ENCODE assay signal across 25 cellular contexts in the genomic region with DNA sequence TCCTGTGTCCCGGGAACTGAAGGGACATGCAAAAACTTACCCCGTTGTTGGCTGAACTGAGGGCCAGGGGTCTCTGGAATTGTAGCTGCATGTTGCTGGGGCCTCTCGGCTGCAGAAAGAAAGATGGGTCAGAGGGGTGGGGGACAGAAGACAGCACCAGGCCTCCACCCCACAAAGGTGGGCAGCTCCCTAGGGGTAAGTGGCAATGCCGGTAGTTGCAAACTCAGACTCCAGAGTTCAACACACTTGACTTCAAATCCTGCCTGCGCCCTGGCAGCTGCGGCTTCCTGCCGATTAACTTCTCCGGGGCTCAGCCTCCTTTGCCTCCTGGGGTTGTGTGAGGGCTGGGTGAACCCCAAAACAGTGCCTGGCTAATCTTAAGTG. TPM values are rescaled to one million over a fixed set of nuclear protein-coding genes. Genes with fewer than 3 reads are reported as not detected.
"Had no signal": no experiment of that assay in that cellular context is flagged by ENCODE, and none has a peak within 500 bp of the region (broad histone marks: within the 10 kb centered on the region; RNA-seq: fewer than 3 reads in every experiment).

No MANE protein-coding gene starts in this region.

- H3K4me3 ChIP-seq: MG63 had no signal

- H3K36me3 Mint-ChIP-seq: WTC11 had no signal

- H3K4me3 Mint-ChIP-seq: activated naive CD4-positive, alpha-beta T cell treated with anti-CD3 and anti-CD28 coated beads, Interleukin-2, amount 50 U/mL, for 24 hours; activated T-cell treated with anti-CD3 and anti-CD28 coated beads, Interleukin-2, amount 50 U/mL, for 24 hours; activated T-helper 1 cell treated with anti-CD3 and anti-CD28 coated beads, Interleukin-12 subunit alpha, Interleukin-12 subunit beta, Interleukin-2, Interleukin-4 antibody, amounts not matched to agents 30 ng/mL and 10 ng/mL and 1 ng/mL, durations not matched to agents 14 hours and 24 hours and 36 hours; T-helper 1 cell treated with Interleukin-12 subunit alpha and Interleukin-12 subunit beta and Interleukin-4 antibody, amounts not matched to agents 30 μg/mL and 1 μg/mL, for 36 hours; WTC11 had no signal

- H3K27me3 ChIP-seq: MG63 had no signal

- H3K36me3 ChIP-seq: MG63 had no signal

- FAIRE-seq: bronchial epithelial cell, RCC 7860 had no signal

- H3K4me1 Mint-ChIP-seq: WTC11 had no signal

- H3K27me3 Mint-ChIP-seq: activated naive CD4-positive, alpha-beta T cell treated with anti-CD3 and anti-CD28 coated beads, Interleukin-2, amount 50 U/mL, for 24 hours; activated T-cell treated with anti-CD3 and anti-CD28 coated beads, Interleukin-2, amount 50 U/mL, for 24 hours had no signal

- H3K27ac Mint-ChIP-seq: activated naive CD4-positive, alpha-beta T cell treated with anti-CD3 and anti-CD28 coated beads, Interleukin-2, amount 50 U/mL, for 24 hours; activated T-cell treated with anti-CD3 and anti-CD28 coated beads, Interleukin-2, amount 50 U/mL, for 24 hours; activated T-helper 1 cell treated with anti-CD3 and anti-CD28 coated beads, Interleukin-12 subunit alpha, Interleukin-12 subunit beta, Interleukin-2, Interleukin-4 antibody, amounts not matched to agents 30 ng/mL and 10 ng/mL and 1 ng/mL, durations not matched to agents 14 hours and 24 hours and 36 hours; T-helper 1 cell treated with Interleukin-12 subunit alpha and Interleukin-12 subunit beta and Interleukin-4 antibody, amounts not matched to agents 30 μg/mL and 1 μg/mL, for 36 hours; WTC11 had no signal

- DNase-seq: activated CD4-positive, alpha-beta T cell treated with anti-CD3 and anti-CD28 coated beads for 48 hours; activated CD4-positive, alpha-beta T cell treated with anti-CD3 and anti-CD28 coated beads, Interleukin-2, amount 50 U/mL, for 4 hours; activated CD4-positive, CD25-positive, alpha-beta regulatory T cell treated with anti-CD3 and anti-CD28 coated beads, Interleukin-2, amount 50 U/mL, for 72 hours; activated effector memory CD4-positive, alpha-beta T cell treated with Interleukin-2 at 50 U/mL for 16 hours; activated naive CD4-positive, alpha-beta T cell; central memory CD4-positive, alpha-beta T cell; MG63; MV-4-11; NCI-H1092 treated with DMSO at 0.1 percent for 48 hours; NCI-H1417 treated with DMSO at 0.1 percent for 48 hours; NCI-H187; NCI-H2081; NCI-H510A treated with DMSO at 0.1 percent for 48 hours; NCI-H69; PC-3; SHP77 treated with DMSO at 0.1 percent for 48 hours had no signal

- H3K9me3 Mint-ChIP-seq: activated naive CD4-positive, alpha-beta T cell treated with anti-CD3 and anti-CD28 coated beads, Interleukin-2, amount 50 U/mL, for 24 hours; activated T-cell treated with anti-CD3 and anti-CD28 coated beads, Interleukin-2, amount 50 U/mL, for 24 hours; activated T-helper 1 cell treated with anti-CD3 and anti-CD28 coated beads, Interleukin-12 subunit alpha, Interleukin-12 subunit beta, Interleukin-2, Interleukin-4 antibody, amounts not matched to agents 30 ng/mL and 10 ng/mL and 1 ng/mL, durations not matched to agents 14 hours and 24 hours and 36 hours; T-helper 1 cell treated with Interleukin-12 subunit alpha and Interleukin-12 subunit beta and Interleukin-4 antibody, amounts not matched to agents 30 μg/mL and 1 μg/mL, for 36 hours; WTC11 had no signal

- H3K9me3 ChIP-seq: MG63 had no signal

RNA-seq across cellular contexts. Expression of gene ZBP1, which starts 4.8 kb away (rescaled TPM):
- total RNA-seq: bronchial epithelial cell, PC-3, SK-MEL-5, WTC11 had no signal

RNA-seq across cellular contexts. Expression of gene PCK1, which starts 54.6 kb away (rescaled TPM):
- total RNA-seq: activated CD8-positive, alpha-beta memory T cell treated with anti-CD3 and anti-CD28 coated beads for 36 hours; activated T-helper 1 cell treated with anti-CD3 and anti-CD28 coated beads, Interleukin-12 subunit alpha, Interleukin-12 subunit beta, Interleukin-2, Interleukin-4 antibody, amounts not matched to agents 30 ng/mL and 10 ng/mL and 1 ng/mL, durations not matched to agents 14 hours and 24 hours and 36 hours; bronchial epithelial cell; PC-3 had no signal
